Comparison of ENCODE assay signal across 5 cellular contexts in the genomic region with DNA sequence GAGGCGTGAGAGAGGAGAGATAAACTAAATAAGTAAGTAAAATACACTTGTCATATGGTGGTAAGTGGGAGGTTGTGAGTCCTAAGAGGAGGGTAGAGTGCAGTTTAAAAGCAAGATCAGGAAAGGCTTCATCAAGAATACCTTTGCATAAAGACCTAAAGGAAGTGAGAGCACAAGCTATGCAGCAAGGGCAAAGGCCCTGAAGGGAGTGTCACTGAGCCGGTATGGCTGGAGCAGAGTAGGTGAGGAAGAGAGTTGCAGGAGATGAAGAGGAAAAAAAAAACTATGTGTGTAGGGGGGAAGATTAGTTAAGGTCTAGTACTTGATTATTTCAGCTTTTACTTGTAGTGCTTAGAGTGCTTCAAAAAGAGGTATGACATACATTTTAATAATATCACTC.
"Had no signal": no experiment of that assay in that cellular context is flagged by ENCODE, and none has a peak within 500 bp of the region (broad histone marks: within the 10 kb centered on the region; RNA-seq: fewer than 3 reads in every experiment).

No MANE protein-coding gene starts in this region.

- H3K4me3 Mint-ChIP-seq: GM23338, H9 had no signal

- H3K4me3 ChIP-seq: GM23338 had no signal

- H3K27ac Mint-ChIP-seq: GM23338, H9 had no signal

- H3K4me1 Mint-ChIP-seq: GM23338, H9 had no signal

- DNase-seq: H9, HCEC 1CT, IMR-90 had no signal

- ATAC-seq: GM23338, HepG2 had no signal
